ENCODE assay signal across 8 cellular contexts in genomic region chr10:100743626-100744135, GRCh38. TPM values are rescaled to one million over a fixed set of nuclear protein-coding genes. Genes with fewer than 3 reads are reported as not detected.
A peak's percentile ranks its signal among the peaks of the same experiment; 100 is the strongest.
DNase-seq lines count a peak whose midpoint lies in the region; ATAC-seq and TF ChIP-seq lines count a peak whose summit lies in the region.

No MANE protein-coding gene starts in this region.

- intact Hi-C loops in esophagus squamous epithelium (cut with DNase I) (no loop called here), aorta (cut with DNase I) (loop anchor here in 1 of 2 donors (2.0 kb wide), 1 partner anchor 69 kb away; no protein-coding TSS in a partner anchor)

- no peak overlapping the region for H3K9ac ChIP-seq in neural cell (ENCODE audit: low read length)

- no peaks in the 10 kb centered on the region for H4K20me1 ChIP-seq in neural cell (ENCODE audit: insufficient read depth)

- H3K27me3 ChIP-seq in esophagus squamous epithelium (peaks cover 60 to 100% (median 89%) of the 10 kb centered on the region in 4 donors), neural cell (ENCODE audit: insufficient read depth, low read depth, low read length) (peaks cover 100% of the 10 kb centered on the region), aorta (ENCODE audit: control insufficient read depth in 1 of 2, insufficient read depth in 2 of 2, low read length in 1 of 2) (no peaks in the 10 kb centered on the region)

- no peaks in the 10 kb centered on the region for H3K9me3 ChIP-seq in esophagus squamous epithelium
- no peaks in the 10 kb centered on the region for H3K9me3 ChIP-seq in neural cell (ENCODE audit: low read length)
- H3K9me3 ChIP-seq in aorta (ENCODE audit: control insufficient read depth, low read length) = no peaks in the 10 kb centered on the region

- TF ChIP-seq CTCF in GM12875 (IDR thresholded peaks at IDR 0.05; ENCODE audit: borderline replicate concordance, insufficient read depth, low read depth, low read length) (peak; percentile 85), esophagus squamous epithelium (IDR thresholded peaks at IDR 0.05) (peak in 5 of 6 experiments; percentile 41 to 66 (median 43)), neural cell (IDR thresholded peaks at IDR 0.05; ENCODE audit: poor library complexity, severe bottlenecking) (peak; percentile 46)

- no peaks in the 10 kb centered on the region for H3K79me2 ChIP-seq in neural cell (replicated peaks; ENCODE audit: insufficient read depth, low read length)

- DNase-seq in Ammon's horn (ENCODE audit: low spot score) (peak; percentile 79), NCI-H226 (peak; percentile 53), esophagus squamous epithelium (lab: John Stamatoyannopoulos, UW) (no peak), aorta (no peak)
- DNase-seq in activated CD4-positive, alpha-beta T cell treated with anti-CD3 and anti-CD28 coated beads, Interleukin-2, amount 50 U/mL, for 4 hours = peak; percentile 23 to 37

- H3K4me1 ChIP-seq in esophagus squamous epithelium (peaks cover 38 to 83% (median 41%) of the 10 kb centered on the region in 3 donors), aorta (ENCODE audit: control insufficient read depth in 1 of 2, insufficient read depth in 2 of 2, low read length in 2 of 2) (no peaks in the 10 kb centered on the region)

- no peaks in the 10 kb centered on the region for H3F3A ChIP-seq in neural cell (ENCODE audit: insufficient read depth, low read length, poor library complexity, severe bottlenecking)

- no peak overlapping the region for H3K4me2 ChIP-seq in neural cell (ENCODE audit: low read length)

- WGBS in esophagus squamous epithelium, 2 donors = 0 to 2% methylated on average over 7 of the region's 16 CpGs
- 4 to 5% methylated on average over 16 of the region's 16 CpGs for WGBS in aorta, 2 donors

- ATAC-seq in GM21381 (IDR thresholded peaks at IDR 0.05; ENCODE audit: unreplicated experiment) (no peak), aorta (ENCODE audit: low FRiP score) (no peak)

- TF ChIP-seq RAD21 in neural cell (conservative IDR thresholded peaks at IDR 0.05) = peak; percentile 42

- H3K36me3 ChIP-seq in esophagus squamous epithelium (no peaks in the 10 kb centered on the region), neural cell (ENCODE audit: insufficient read depth, low read length) (no peaks in the 10 kb centered on the region), aorta (ENCODE audit: control insufficient read depth in 1 of 2, insufficient read depth in 2 of 2, low read length in 1 of 2) (no peaks in the 10 kb centered on the region)

- H3K27ac ChIP-seq in esophagus squamous epithelium (no peak overlapping the region), neural cell (ENCODE audit: low read length) (no peak overlapping the region), aorta (ENCODE audit: low read depth in 1 of 2, low read length in 2 of 2) (no peak overlapping the region)

- no peak overlapping the region for H2AFZ ChIP-seq in neural cell (ENCODE audit: low read depth, low read length)

- TF ChIP-seq POLR2A in esophagus squamous epithelium (IDR thresholded peaks at IDR 0.05) = no peak

- no peaks in the 10 kb centered on the region for H3K9me2 ChIP-seq in neural cell (ENCODE audit: insufficient read depth, low read length)

- no peak for TF ChIP-seq EP300 in neural cell (conservative IDR thresholded peaks at IDR 0.05; ENCODE audit: poor library complexity, severe bottlenecking)

- H3K4me3 ChIP-seq in GM12875 (ENCODE audit: low read depth, low read length) = no peak overlapping the region
- H3K4me3 ChIP-seq in esophagus squamous epithelium = peak overlapping the region in 1 of 4 donors; percentile 59
- H3K4me3 ChIP-seq in neural cell (ENCODE audit: low read length) = peak overlapping the region; percentile 38
- no peak overlapping the region for H3K4me3 ChIP-seq in aorta (ENCODE audit: low read length in 2 of 2)

TF ChIP-seq in neural cell, 6 proteins besides CTCF, POLR2A, EP300 and RAD21:
- TF ChIP-seq MXI1 (conservative IDR thresholded peaks at IDR 0.05; ENCODE audit: poor library complexity, severe bottlenecking) (no peak), EZH2 (IDR thresholded peaks at IDR 0.05; ENCODE audit: borderline replicate concordance, insufficient read depth, low read length, poor library complexity, severe bottlenecking) (peak; percentile 84), SMC3 (conservative IDR thresholded peaks at IDR 0.05; ENCODE audit: poor library complexity) (peak; percentile 43)

RNA-seq across cellular contexts. Expression of gene PAX2, which starts 1.7 kb away (rescaled TPM):
- not detected for total RNA-seq in esophagus squamous epithelium
- polyA plus RNA-seq in neural cell = not detected in 2 replicates
- polyA minus RNA-seq in neural cell = not detected in 2 replicates
- total RNA-seq in aorta = not detected
- polyA plus RNA-seq in aorta = not detected

Comparison
In these comparisons a context has a peak if more than half of its experiments do, and no peak if none do; other contexts are left out.
1. DNase-seq: peak in Ammon's horn (single experiment), NCI-H226 (single experiment) and activated CD4-positive, alpha-beta T cell treated with anti-CD3 and anti-CD28 coated beads, Interleukin-2, amount 50 U/mL, for 4 hours (2 of 2); none in esophagus squamous epithelium (single experiment) and aorta (0 of 2).
2. Peak in every context shown above with its lines, with median percentiles within 50 percentile points of each other: CTCF ChIP-seq.